In genomic region chr14:45249847-45250575, GRCh38 we compare ENCODE assay signal across 8 cellular contexts. TPM values are rescaled to one million over a fixed set of nuclear protein-coding genes. Genes with fewer than 3 reads are reported as not detected.
DNase-seq lines count a peak whose midpoint lies in the region; ATAC-seq and TF ChIP-seq lines count a peak whose summit lies in the region.

No MANE protein-coding gene starts in this region.

- POLR2A ChIA-PET in activated CD4-positive, alpha-beta memory T cell treated with anti-CD3 and anti-CD28 coated beads for 36 hours (lab: Charles Lee), result no interaction called here

- intact Hi-C loops in activated CD4-positive, alpha-beta memory T cell treated with anti-CD3 and anti-CD28 coated beads for 36 hours (cut with micrococcal nuclease), result loop anchor here (5.0 kb wide), 2 partner anchors 48 to 338 kb away; no protein-coding TSS in a partner anchor

- no peak for DNase-seq in stimulated activated naive CD8-positive, alpha-beta T cell treated with anti-CD3 and anti-CD28 coated beads, Interleukin-15, Interleukin-2, amounts not matched to agents 100 U/mL and 50 U/mL, for 24 hours
- no peak for DNase-seq in activated CD4-positive, alpha-beta memory T cell treated with anti-CD3 and anti-CD28 coated beads for 36 hours
- peak; percentile 7 for DNase-seq in left kidney (ENCODE audit: low read depth, low spot score)
- no peak for DNase-seq in progenitor cell of endocrine pancreas (ENCODE audit: low spot score, unreplicated experiment)
- no peak for DNase-seq in NCI-H1930 (lab: John Stamatoyannopoulos, UW)

- CTCF ChIA-PET in activated CD4-positive, alpha-beta memory T cell treated with anti-CD3 and anti-CD28 coated beads for 36 hours (lab: Charles Lee), result interaction anchor here (0.8 kb wide), 1 partner anchor 19 kb away, joined by 3 read pairs; no protein-coding TSS in a partner anchor

- no peak for ATAC-seq in stimulated activated naive CD8-positive, alpha-beta T cell treated with anti-CD3 and anti-CD28 coated beads, Interleukin-15, Interleukin-2, amounts not matched to agents 100 U/mL and 50 U/mL, for 24 hours
- peak; percentile 25 for ATAC-seq in HG03432 (IDR thresholded peaks at IDR 0.05; ENCODE audit: unreplicated experiment)

- H3K4me3 ChIP-seq in urinary bladder (ENCODE audit: low read depth, low read length), result peak overlapping the region; percentile 16

- H3K36me3 Mint-ChIP-seq in stimulated activated naive CD8-positive, alpha-beta T cell treated with anti-CD3 and anti-CD28 coated beads, Interleukin-15, Interleukin-2, amounts not matched to agents 100 ng/mL and 50 ng/mL, for 24 hours (ENCODE audit: low read depth), result peaks cover 7% of the 10 kb centered on the region
- H3K36me3 Mint-ChIP-seq in activated CD4-positive, alpha-beta memory T cell treated with anti-CD3 and anti-CD28 coated beads for 36 hours, result peaks cover 8% of the 10 kb centered on the region
- H3K36me3 Mint-ChIP-seq in progenitor cell of endocrine pancreas (ENCODE audit: insufficient read depth), result no peaks in the 10 kb centered on the region

- H3K27ac Mint-ChIP-seq in stimulated activated naive CD8-positive, alpha-beta T cell treated with anti-CD3 and anti-CD28 coated beads, Interleukin-15, Interleukin-2, amounts not matched to agents 100 ng/mL and 50 ng/mL, for 24 hours, result peak overlapping the region; percentile 57
- peak overlapping the region; percentile 54 for H3K27ac Mint-ChIP-seq in activated CD4-positive, alpha-beta memory T cell treated with anti-CD3 and anti-CD28 coated beads for 36 hours
- H3K27ac Mint-ChIP-seq in progenitor cell of endocrine pancreas, result no peak overlapping the region

- no peak for TF ChIP-seq CTCF in progenitor cell of endocrine pancreas (IDR thresholded peaks at IDR 0.05; ENCODE audit: unreplicated experiment)

- H3K36me3 ChIP-seq in urinary bladder (ENCODE audit: insufficient read depth), result no peaks in the 10 kb centered on the region

- H3K4me3 Mint-ChIP-seq in stimulated activated naive CD8-positive, alpha-beta T cell treated with anti-CD3 and anti-CD28 coated beads, Interleukin-15, Interleukin-2, amounts not matched to agents 100 ng/mL and 50 ng/mL, for 24 hours, result peak overlapping the region; percentile 57
- H3K4me3 Mint-ChIP-seq in activated CD4-positive, alpha-beta memory T cell treated with anti-CD3 and anti-CD28 coated beads for 36 hours, result peak overlapping the region; percentile 40
- no peak overlapping the region for H3K4me3 Mint-ChIP-seq in progenitor cell of endocrine pancreas (ENCODE audit: low read depth)

- peaks cover 36% of the 10 kb centered on the region for H3K4me1 Mint-ChIP-seq in stimulated activated naive CD8-positive, alpha-beta T cell treated with anti-CD3 and anti-CD28 coated beads, Interleukin-15, Interleukin-2, amounts not matched to agents 100 ng/mL and 50 ng/mL, for 24 hours (ENCODE audit: low read depth)
- H3K4me1 Mint-ChIP-seq in activated CD4-positive, alpha-beta memory T cell treated with anti-CD3 and anti-CD28 coated beads for 36 hours (ENCODE audit: low read depth), result peaks cover 17% of the 10 kb centered on the region
- peaks cover 8% of the 10 kb centered on the region for H3K4me1 Mint-ChIP-seq in progenitor cell of endocrine pancreas (ENCODE audit: low read depth)

- 38% methylated on average over 7 of the region's 7 CpGs for WGBS in urinary bladder

- no peaks in the 10 kb centered on the region for H3K27me3 Mint-ChIP-seq in stimulated activated naive CD8-positive, alpha-beta T cell treated with anti-CD3 and anti-CD28 coated beads, Interleukin-15, Interleukin-2, amounts not matched to agents 100 ng/mL and 50 ng/mL, for 24 hours
- no peaks in the 10 kb centered on the region for H3K27me3 Mint-ChIP-seq in activated CD4-positive, alpha-beta memory T cell treated with anti-CD3 and anti-CD28 coated beads for 36 hours
- H3K27me3 Mint-ChIP-seq in progenitor cell of endocrine pancreas, result no peaks in the 10 kb centered on the region

- peak overlapping the region; percentile 59 for H3K27ac ChIP-seq in urinary bladder (ENCODE audit: low read depth)

- peaks cover 3% of the 10 kb centered on the region for H3K9me3 Mint-ChIP-seq in stimulated activated naive CD8-positive, alpha-beta T cell treated with anti-CD3 and anti-CD28 coated beads, Interleukin-15, Interleukin-2, amounts not matched to agents 100 ng/mL and 50 ng/mL, for 24 hours
- H3K9me3 Mint-ChIP-seq in activated CD4-positive, alpha-beta memory T cell treated with anti-CD3 and anti-CD28 coated beads for 36 hours, result no peaks in the 10 kb centered on the region
- H3K9me3 Mint-ChIP-seq in progenitor cell of endocrine pancreas (ENCODE audit: low read depth), result peaks cover 3% of the 10 kb centered on the region

- H3K4me1 ChIP-seq in urinary bladder (ENCODE audit: insufficient read depth), result no peaks in the 10 kb centered on the region

RNA-seq across cellular contexts. Expression of gene MIS18BP1, which starts 3.0 kb away (rescaled TPM):
- 10 to 100 TPM; 53.7 to 58.5 TPM for total RNA-seq in activated CD4-positive, alpha-beta memory T cell treated with anti-CD3 and anti-CD28 coated beads for 36 hours
- total RNA-seq in urinary bladder, result 86.4 TPM
- polyA plus RNA-seq in urinary bladder, result 9.2 TPM
- 39.7 and 40.4 TPM in 2 replicates for total RNA-seq in progenitor cell of endocrine pancreas
